In the genomic region with DNA sequence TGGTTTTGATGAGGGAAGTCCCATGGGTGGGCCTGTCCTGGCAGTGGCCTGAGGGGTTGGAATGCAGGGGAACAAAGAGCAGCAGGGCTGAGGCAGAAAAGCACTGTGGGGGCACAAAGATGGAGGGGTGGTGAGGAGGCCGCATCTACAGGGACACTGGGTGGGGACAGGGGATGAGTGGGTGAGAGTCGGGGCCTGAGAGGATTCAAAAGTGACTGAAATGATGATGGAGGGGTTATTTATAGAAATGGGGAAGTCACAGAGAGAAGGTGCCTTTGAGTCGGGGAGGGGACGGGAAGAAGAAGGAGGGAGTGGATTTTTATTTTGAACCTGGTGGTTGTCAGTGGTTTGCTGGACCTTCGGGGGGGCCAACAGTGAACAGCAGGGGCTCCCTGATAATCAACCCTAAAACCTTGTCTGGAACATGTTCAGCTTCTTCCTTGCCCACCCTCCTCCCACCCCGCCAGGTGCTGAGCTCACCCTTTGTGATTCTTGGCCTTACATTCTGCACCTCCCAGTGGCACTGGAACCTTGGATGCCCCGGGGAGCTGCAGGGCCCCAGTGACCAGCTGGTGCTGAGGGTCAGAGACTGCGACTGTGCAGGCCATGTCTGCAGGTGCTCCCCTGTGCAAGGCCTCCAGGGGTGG, we compare ENCODE assay signal across 11 cellular contexts. TPM values are rescaled to one million over a fixed set of nuclear protein-coding genes. Genes with fewer than 3 reads are reported as not detected.
DNase-seq lines count a peak whose midpoint lies in the region; ATAC-seq and TF ChIP-seq lines count a peak whose summit lies in the region.
"Had no signal": no experiment of that assay in that cellular context is flagged by ENCODE, and none has a peak within 500 bp of the region (broad histone marks: within the 10 kb centered on the region; RNA-seq: fewer than 3 reads in every experiment).

No MANE protein-coding gene starts in this region.

- H3K4me3 ChIP-seq in spleen = peak overlapping the region in 1 of 8 donors; percentile 22
- H3K4me3 ChIP-seq in effector memory CD4-positive, alpha-beta T cell (ENCODE audit: insufficient read depth, low read depth, low read length, poor library complexity, severe bottlenecking) = no peak overlapping the region
- no peak overlapping the region for H3K4me3 ChIP-seq in CD4-positive, alpha-beta memory T cell (ENCODE audit: low read length in 2 of 2)

- H3K27ac Mint-ChIP-seq in T-helper 1 cell treated with Interleukin-12 subunit alpha and Interleukin-12 subunit beta and Interleukin-4 antibody, amounts not matched to agents 30 μg/mL and 1 μg/mL, for 36 hours = peak overlapping the region; percentile 34
- peak overlapping the region in 1 of 7 donors; percentile 42 for H3K27ac Mint-ChIP-seq in CD4-positive, alpha-beta memory T cell
- H3K27ac Mint-ChIP-seq: natural killer cell had no signal

- H3K4me1 ChIP-seq in spleen = peaks cover 61 to 100% (median 96%) of the 10 kb centered on the region in 6 donors
- peaks cover 9% of the 10 kb centered on the region for H3K4me1 ChIP-seq in effector memory CD4-positive, alpha-beta T cell (ENCODE audit: control insufficient read depth, insufficient read depth, low read length, poor library complexity, severe bottlenecking)
- H3K4me1 ChIP-seq in CD4-positive, alpha-beta memory T cell (ENCODE audit: insufficient read depth, low read length) = peaks cover 22% of the 10 kb centered on the region

- H3K27me3 ChIP-seq in spleen (replicated peaks in 1 of 7) = no peaks in the 10 kb centered on the region
- no peaks in the 10 kb centered on the region for H3K27me3 ChIP-seq in effector memory CD4-positive, alpha-beta T cell (replicated peaks; ENCODE audit: control insufficient read depth, insufficient read depth, low read length, poor library complexity, severe bottlenecking)
- no peaks in the 10 kb centered on the region for H3K27me3 ChIP-seq in CD4-positive, alpha-beta memory T cell (ENCODE audit: insufficient read depth, low read length)

- peaks cover 5% of the 10 kb centered on the region for H3K27me3 Mint-ChIP-seq in T-helper 1 cell treated with Interleukin-12 subunit alpha and Interleukin-12 subunit beta and Interleukin-4 antibody, amounts not matched to agents 30 μg/mL and 1 μg/mL, for 36 hours (ENCODE audit: low read depth)
- peaks cover 0 to 2% of the 10 kb centered on the region in 2 donors for H3K27me3 Mint-ChIP-seq in CD4-positive, alpha-beta memory T cell

- peaks cover 53% of the 10 kb centered on the region for H3K4me1 Mint-ChIP-seq in T-helper 1 cell treated with Interleukin-12 subunit alpha and Interleukin-12 subunit beta and Interleukin-4 antibody, amounts not matched to agents 30 μg/mL and 1 μg/mL, for 36 hours (ENCODE audit: low read depth)
- peaks cover 9 to 26% (median 16%) of the 10 kb centered on the region in 4 donors for H3K4me1 Mint-ChIP-seq in CD4-positive, alpha-beta memory T cell

- DNase-seq in T-helper 1 cell (no peak), NOMO-1 treated with DMSO at 0.1 percent for 48 hours (lab: John Stamatoyannopoulos, UW; ENCODE audit: unreplicated experiment) (peak; percentile 90), spleen (peak; percentile 82), Right ventricle myocardium superior (no peak)
- DNase-seq in effector memory CD4-positive, alpha-beta T cell = no peak
- DNase-seq in CD4-positive, alpha-beta memory T cell = no peak
- DNase-seq: ACHN, natural killer cell had no signal

- intact Hi-C loops in spleen (cut with DNase I; ENCODE audit: low total_unique reads) = no loop called here
- intact Hi-C loops in Right ventricle myocardium superior (cut with DNase I) = no loop called here
- intact Hi-C loops in CD4-positive, alpha-beta memory T cell (cut with micrococcal nuclease) = no loop called here

- H3K36me3 ChIP-seq in spleen = no peaks in the 10 kb centered on the region
- H3K36me3 ChIP-seq in effector memory CD4-positive, alpha-beta T cell (ENCODE audit: control insufficient read depth, insufficient read depth, low read length) = no peaks in the 10 kb centered on the region
- no peaks in the 10 kb centered on the region for H3K36me3 ChIP-seq in CD4-positive, alpha-beta memory T cell (ENCODE audit: insufficient read depth, low read length)

- no peaks in the 10 kb centered on the region for H3K36me3 Mint-ChIP-seq in T-helper 1 cell treated with Interleukin-12 subunit alpha and Interleukin-12 subunit beta and Interleukin-4 antibody, amounts not matched to agents 30 μg/mL and 1 μg/mL, for 36 hours (ENCODE audit: low read depth)
- H3K36me3 Mint-ChIP-seq in CD4-positive, alpha-beta memory T cell = no peaks in the 10 kb centered on the region
- H3K36me3 Mint-ChIP-seq: natural killer cell had no signal

- no peak for TF ChIP-seq POLR2A in spleen (IDR thresholded peaks at IDR 0.05)

- H3K9me3 ChIP-seq in spleen = no peaks in the 10 kb centered on the region
- no peaks in the 10 kb centered on the region for H3K9me3 ChIP-seq in effector memory CD4-positive, alpha-beta T cell (ENCODE audit: control insufficient read depth, low read length)
- no peaks in the 10 kb centered on the region for H3K9me3 ChIP-seq in CD4-positive, alpha-beta memory T cell (ENCODE audit: control insufficient read depth in 1 of 2, low read length in 2 of 2)

- WGBS in spleen, 5 donors = 27 to 43% (median 33%) methylated on average over 8 of the region's 8 CpGs

- no peak overlapping the region for H3K4me3 Mint-ChIP-seq in T-helper 1 cell treated with Interleukin-12 subunit alpha and Interleukin-12 subunit beta and Interleukin-4 antibody, amounts not matched to agents 30 μg/mL and 1 μg/mL, for 36 hours
- no peak overlapping the region for H3K4me3 Mint-ChIP-seq in CD4-positive, alpha-beta memory T cell
- H3K4me3 Mint-ChIP-seq: natural killer cell had no signal

- H3K9me3 Mint-ChIP-seq in T-helper 1 cell treated with Interleukin-12 subunit alpha and Interleukin-12 subunit beta and Interleukin-4 antibody, amounts not matched to agents 30 μg/mL and 1 μg/mL, for 36 hours = no peaks in the 10 kb centered on the region
- no peaks in the 10 kb centered on the region for H3K9me3 Mint-ChIP-seq in CD4-positive, alpha-beta memory T cell
- H3K9me3 Mint-ChIP-seq: natural killer cell had no signal

- POLR2A ChIA-PET in CD4-positive, alpha-beta memory T cell (lab: Charles Lee; ENCODE audit: partially characterized antibody) = interaction anchor here (1.3 to 1.7 kb wide), 2 partner anchors 16 to 41 kb away, joined by 4 to 5 read pairs; no protein-coding TSS in a partner anchor

- ATAC-seq in HG02623 (IDR thresholded peaks at IDR 0.05; ENCODE audit: unreplicated experiment) (peak; percentile 19), Right ventricle myocardium superior (ENCODE audit: poor library complexity) (no peak)
- ATAC-seq: natural killer cell had no signal

- no peak for TF ChIP-seq CTCF in spleen (IDR thresholded peaks at IDR 0.05 in 8 of 11, conservative IDR thresholded peaks at IDR 0.05 in 3 of 11)

- peak overlapping the region in 6 of 8 donors; percentile 43 to 92 (median 84) for H3K27ac ChIP-seq in spleen
- no peak overlapping the region for H3K27ac ChIP-seq in effector memory CD4-positive, alpha-beta T cell (ENCODE audit: insufficient read depth, low read length, poor library complexity, severe bottlenecking)
- no peak overlapping the region for H3K27ac ChIP-seq in CD4-positive, alpha-beta memory T cell (ENCODE audit: low read depth, low read length)
- H3K27ac ChIP-seq: KMS-11 had no signal

- CTCF ChIA-PET in CD4-positive, alpha-beta memory T cell (lab: Charles Lee; ENCODE audit: partially characterized antibody) = interaction anchor here (0.9 to 2.0 kb wide), 2 partner anchors 12 to 13 kb away, joined by 3 to 6 read pairs; no protein-coding TSS in a partner anchor

RNA-seq across cellular contexts. Expression of a gene that starts 42.9 kb away (rescaled TPM):
- total RNA-seq in spleen = 10 to 100 TPM; 33.4 to 62.3 (median 40.8) TPM
- 10 to 100 TPM; 21.3 to 33.9 (median 32.7) TPM for polyA plus RNA-seq in spleen
- 15.1 TPM for total RNA-seq in Right ventricle myocardium superior
- 10 to 100 TPM; 28.0 to 29.3 TPM for total RNA-seq in CD4-positive, alpha-beta memory T cell
- polyA plus RNA-seq in CD4-positive, alpha-beta memory T cell = 10 to 100 TPM; 11.0 to 18.9 TPM

Comparison
In these comparisons a context has a peak if more than half of its experiments do, and no peak if none do; other contexts are left out.
1. DNase-seq: peak in NOMO-1 treated with DMSO at 0.1 percent for 48 hours (single experiment) and spleen (single experiment); none in T-helper 1 cell (0 of 5), effector memory CD4-positive, alpha-beta T cell (0 of 3), Right ventricle myocardium superior (single experiment) and CD4-positive, alpha-beta memory T cell (0 of 5).
2. H3K27ac ChIP-seq: peak in spleen (6 of 8); none in effector memory CD4-positive, alpha-beta T cell (single experiment) and CD4-positive, alpha-beta memory T cell (single experiment).